1 cellular context compared by ENCODE assay signal in the genomic region with DNA sequence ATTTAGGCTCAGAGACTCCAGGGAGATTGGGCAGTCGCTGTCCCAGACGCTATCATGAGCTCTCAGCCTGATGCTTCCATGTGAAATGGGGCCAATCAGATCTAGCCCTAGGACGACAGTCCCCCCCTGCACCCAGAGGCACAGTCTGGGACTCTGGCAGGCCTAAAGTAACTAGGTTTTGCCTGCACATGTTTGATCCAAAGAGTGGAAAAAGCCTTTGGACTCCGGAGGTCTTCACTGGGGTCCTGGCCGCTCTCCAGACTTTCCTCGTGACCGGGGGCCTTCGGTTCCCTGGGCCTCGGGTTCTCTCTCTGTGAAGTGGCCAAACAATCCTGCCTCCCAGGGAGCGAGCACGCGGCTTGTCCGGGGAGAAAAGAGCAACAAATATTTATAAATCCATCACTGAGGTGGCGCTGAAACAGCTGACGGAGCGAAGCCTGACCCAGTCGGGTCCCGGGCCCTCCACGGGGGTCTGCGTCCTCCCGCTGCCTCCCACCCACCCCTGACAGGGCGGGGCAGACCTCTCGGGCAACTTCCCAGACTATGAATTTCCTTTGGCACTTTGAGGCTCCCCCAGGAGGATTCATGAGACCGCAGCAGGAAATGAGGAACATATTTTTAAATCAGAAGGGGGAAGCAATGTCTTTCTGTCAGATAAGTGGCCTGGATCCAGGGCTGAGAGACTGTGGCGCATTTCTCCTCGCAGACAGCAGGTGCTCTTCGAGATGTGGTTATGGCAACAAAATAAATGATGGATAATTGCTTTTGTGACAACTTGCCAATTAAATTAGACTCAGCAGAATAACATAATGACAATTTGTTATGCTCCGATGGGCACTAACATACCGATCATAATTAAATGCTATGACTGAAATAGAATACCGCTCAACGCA.
TF ChIP-seq lines count a peak whose summit lies in the region.

No MANE protein-coding gene starts in this region.

TF ChIP-seq in H1, 55 proteins besides CTCF, POLR2A, EP300 and RAD21:
- TF ChIP-seq CEBPB (IDR thresholded peaks at IDR 0.05; ENCODE audit: low read depth, low read length) (no peak), ASH2L (IDR thresholded peaks at IDR 0.05; ENCODE audit: low read length) (no peak), SIRT6 (IDR thresholded peaks at IDR 0.05; ENCODE audit: low read length) (no peak), ZNF274 (IDR thresholded peaks at IDR 0.05; ENCODE audit: borderline replicate concordance, extremely low read depth, low read length) (no peak)
